In genomic region chr6:149545754-149546471, GRCh38 we compare ENCODE assay signal across 8 cellular contexts. TPM values are rescaled to one million over a fixed set of nuclear protein-coding genes. Genes with fewer than 3 reads are reported as not detected.
DNase-seq lines count a peak whose midpoint lies in the region; FAIRE-seq and TF ChIP-seq lines count a peak whose summit lies in the region.

TSS of gene PPIL4 (minus strand) at chr6:149546043. CDS start at chr6:149546005, 38 bp downstream.

- H3K9ac ChIP-seq in Loucy (ENCODE audit: low read depth, low read length, poor library complexity, severe bottlenecking) = peak within 1 kb of the TSS; percentile 93
- H3K9ac ChIP-seq in stomach smooth muscle (ENCODE audit: low read length in 2 of 2) = peak within 1 kb of the TSS; percentile 100

- H3K27me3 ChIP-seq in H7 (ENCODE audit: control insufficient read depth, insufficient read depth, low read length) (peaks cover 1% of the 10 kb centered on the region; the same call in 1 of the 2 replicates), Loucy (ENCODE audit: insufficient read depth, low read length, poor library complexity, severe bottlenecking) (no peaks in the 10 kb centered on the region), stomach smooth muscle (ENCODE audit: control insufficient read depth in 1 of 2, insufficient read depth in 2 of 2, low read length in 2 of 2) (no peaks in the 10 kb centered on the region)

- DNase-seq in H7 = peak; percentile 97
- peak; percentile 78 for DNase-seq in SHP77 treated with DMSO at 0.1 percent for 48 hours (lab: John Stamatoyannopoulos, UW)
- DNase-seq in activated gamma-delta T cell (lab: John Stamatoyannopoulos, UW) = peak; percentile 95
- peak; percentile 92 for DNase-seq in fibroblast of the conjunctiva (ENCODE audit: low read depth)
- peak; percentile 92 for DNase-seq in neural crest cell (ENCODE audit: low read depth, low spot score)

- H3K27ac Mint-ChIP-seq in neural crest cell (ENCODE audit: unreplicated experiment) = peak within 1 kb of the TSS; percentile 99

- peaks cover 45% of the 10 kb centered on the region for H3K79me2 ChIP-seq in Loucy (ENCODE audit: insufficient read depth, low read length)

- H3K36me3 ChIP-seq in H7 (replicated peaks; ENCODE audit: control insufficient read depth, insufficient read depth, low read length) = no peaks in the 10 kb centered on the region
- no peaks in the 10 kb centered on the region for H3K36me3 ChIP-seq in Loucy (ENCODE audit: insufficient read depth, low read length)
- H3K36me3 ChIP-seq in stomach smooth muscle (ENCODE audit: control insufficient read depth in 2 of 2, insufficient read depth in 2 of 2, low read length in 2 of 2) = peaks cover 0 to under 1% of the 10 kb centered on the region in 2 donors

- H3K9me3 Mint-ChIP-seq in neural crest cell = no peaks in the 10 kb centered on the region

- no peaks in the 10 kb centered on the region for H3K9me2 ChIP-seq in Loucy (replicated peaks; ENCODE audit: low read depth, low read length)

- peak within 1 kb of the TSS; percentile 98 for H2AFZ ChIP-seq in Loucy (ENCODE audit: low read length)

- H3K4me1 Mint-ChIP-seq in neural crest cell = peaks cover 30% of the 10 kb centered on the region

- H3F3A ChIP-seq in Loucy (ENCODE audit: low read depth) = no peaks in the 10 kb centered on the region

- peaks cover 29% of the 10 kb centered on the region for H3K4me1 ChIP-seq in Loucy (ENCODE audit: insufficient read depth, low read length, poor library complexity, severe bottlenecking)
- peaks cover 18% of the 10 kb centered on the region for H3K4me1 ChIP-seq in stomach smooth muscle (ENCODE audit: control insufficient read depth, insufficient read depth, low read length)

- H3K9me3 ChIP-seq in Loucy (ENCODE audit: insufficient read depth, low read depth, low read length) (no peaks in the 10 kb centered on the region), stomach smooth muscle (ENCODE audit: control insufficient read depth in 2 of 2, low read length in 2 of 2) (no peaks in the 10 kb centered on the region)

- H3K27me3 Mint-ChIP-seq in neural crest cell (ENCODE audit: low read depth) = peaks cover 30% of the 10 kb centered on the region

- H4K20me1 ChIP-seq in Loucy (ENCODE audit: insufficient read depth, low read length, poor library complexity, severe bottlenecking) = peaks cover 25% of the 10 kb centered on the region

- peak within 1 kb of the TSS; percentile 99 for H3K27ac ChIP-seq in stomach smooth muscle (ENCODE audit: low read length)

- H3K4me2 ChIP-seq in Loucy (ENCODE audit: low read depth, low read length, poor library complexity, severe bottlenecking) = peak within 1 kb of the TSS; percentile 97

- peak; percentile 93 for FAIRE-seq in G401.6 (lab: Jason Lieb, UNC)

- H3K36me3 Mint-ChIP-seq in neural crest cell (ENCODE audit: low read depth) = no peaks in the 10 kb centered on the region

- TF ChIP-seq CTCF in Loucy (conservative IDR thresholded peaks at IDR 0.05; ENCODE audit: low read length) (peak; percentile 99), neural crest cell (conservative IDR thresholded peaks at IDR 0.05) (peak; percentile 100)

- H3K4me3 Mint-ChIP-seq in neural crest cell = peak within 1 kb of the TSS; percentile 97

- H3K4me3 ChIP-seq in H7 (ENCODE audit: insufficient read depth, low read depth, low read length) = peak within 1 kb of the TSS; percentile 94
- peak within 1 kb of the TSS; percentile 84 for H3K4me3 ChIP-seq in Loucy (ENCODE audit: low read length, poor library complexity, severe bottlenecking)
- peak within 1 kb of the TSS; percentile 98 to 100 for H3K4me3 ChIP-seq in stomach smooth muscle (ENCODE audit: low read length in 2 of 2)

RNA-seq across cellular contexts. Expression of gene PPIL4, which starts in this region (rescaled TPM):
- 21.7 and 32.8 TPM in 2 replicates for total RNA-seq in H7 (2014; rRNA removed; shearing (Covaris generic))
- total RNA-seq in neural crest cell = 39.5 and 39.9 TPM in 2 replicates

Comparison
In these comparisons a context has a peak if more than half of its experiments do, and no peak if none do; other contexts are left out.
1. Peak in every context shown above with its lines: DNase-seq, H3K4me3 ChIP-seq and H3K27ac ChIP-seq.